ENCODE assay signal across 9 cellular contexts in genomic region chr18:44507729-44508325, GRCh38.
DNase-seq lines count a peak whose midpoint lies in the region; ATAC-seq and TF ChIP-seq lines count a peak whose summit lies in the region.
"Had no signal": no experiment of that assay in that cellular context is flagged by ENCODE, and none has a peak within 500 bp of the region (broad histone marks: within the 10 kb centered on the region; RNA-seq: fewer than 3 reads in every experiment).

No MANE protein-coding gene starts in this region.

- H3K27me3 ChIP-seq in right atrium auricular region (no peaks in the 10 kb centered on the region), heart left ventricle (no peaks in the 10 kb centered on the region), thyroid gland (no peaks in the 10 kb centered on the region)

- TF ChIP-seq POLR2A in NB4 (IDR thresholded peaks at IDR 0.05; ENCODE audit: extremely low read depth, insufficient read length): no peak
- no peak for TF ChIP-seq POLR2A in heart left ventricle (IDR thresholded peaks at IDR 0.05)
- no peak for TF ChIP-seq POLR2A in thyroid gland (IDR thresholded peaks at IDR 0.05)

- 45 to 57% (median 48%) methylated on average over 6 of the region's 6 CpGs for WGBS in heart left ventricle, 4 donors
- whole genome bisulfite sequencing in thyroid gland, 2 donors: 28 to 40% methylated on average over 6 of the region's 6 CpGs

- H3K27ac ChIP-seq in right atrium auricular region (no peak overlapping the region), heart left ventricle (peak overlapping the region in 1 of 12 donors; percentile 80), thyroid gland (no peak overlapping the region)
- H3K27ac ChIP-seq: C4-2B had no signal

- H3K4me3 ChIP-seq in right atrium auricular region: no peak overlapping the region
- H3K4me3 ChIP-seq in NB4 (ENCODE audit: low read depth, low read length): no peak overlapping the region
- no peak overlapping the region for H3K4me3 ChIP-seq in heart left ventricle
- no peak overlapping the region for H3K4me3 ChIP-seq in thyroid gland (replicated peaks in 1 of 3)

- peak; percentile 65 for ATAC-seq in Right ventricle myocardium inferior
- ATAC-seq in heart left ventricle: peak; percentile 32 to 93 (median 74)

- DNase-seq in Right ventricle myocardium inferior (ENCODE audit: missing footprints) (peak; percentile 64), right atrium auricular region (ENCODE audit: low spot score) (no peak), NB4 (ENCODE audit: low read depth) (peak; percentile 24), heart left ventricle (peak in 4 of 5 donors; percentile 37 to 66 (median 41)), thyroid gland (peak; percentile 19 to 20), occipital lobe (lab: John Stamatoyannopoulos, UW) (no peak), COLO668 (lab: John Stamatoyannopoulos, UW; ENCODE audit: unreplicated experiment) (no peak), DMS 273 (lab: John Stamatoyannopoulos, UW; ENCODE audit: unreplicated experiment) (no peak)

- intact Hi-C loops in Right ventricle myocardium inferior (cut with DNase I): no loop called here
- intact Hi-C loops in heart left ventricle (cut with DNase I): no loop called here
- intact Hi-C loops in thyroid gland (cut with DNase I): no loop called here

- H3K9me3 ChIP-seq in right atrium auricular region (no peaks in the 10 kb centered on the region), heart left ventricle (no peaks in the 10 kb centered on the region), thyroid gland (no peaks in the 10 kb centered on the region)

- no peak for TF ChIP-seq CTCF in right atrium auricular region (IDR thresholded peaks at IDR 0.05)
- TF ChIP-seq CTCF in NB4 (IDR thresholded peaks at IDR 0.05; ENCODE audit: low read depth, low read length): no peak
- TF ChIP-seq CTCF in heart left ventricle (IDR thresholded peaks at IDR 0.05): no peak
- no peak for TF ChIP-seq CTCF in thyroid gland (IDR thresholded peaks at IDR 0.05)

- H3K36me3 ChIP-seq in right atrium auricular region: no peaks in the 10 kb centered on the region
- no peaks in the 10 kb centered on the region for H3K36me3 ChIP-seq in heart left ventricle
- H3K36me3 ChIP-seq in thyroid gland: no peaks in the 10 kb centered on the region

- H3K4me1 ChIP-seq in right atrium auricular region: no peaks in the 10 kb centered on the region
- peaks cover 0 to 24% (median 0%) of the 10 kb centered on the region in 12 donors for H3K4me1 ChIP-seq in heart left ventricle
- H3K4me1 ChIP-seq in thyroid gland: peaks cover 0 to 3% of the 10 kb centered on the region in 2 donors

Comparison
In these comparisons a context has a peak if more than half of its experiments do, and no peak if none do; other contexts are left out.
1. DNase-seq: peak in Right ventricle myocardium inferior (single experiment), NB4 (single experiment), heart left ventricle (4 of 5) and thyroid gland (2 of 2); none in right atrium auricular region (single experiment), occipital lobe (single experiment), COLO668 (single experiment) and DMS 273 (single experiment).